37 cellular contexts compared by ENCODE assay signal in genomic region chrX:82528525-82528924, GRCh38.
"Had no signal": no experiment of that assay in that cellular context is flagged by ENCODE, and none has a peak within 500 bp of the region (broad histone marks: within the 10 kb centered on the region; RNA-seq: fewer than 3 reads in every experiment).

No MANE protein-coding gene starts in this region.

- H3K4me1 ChIP-seq: ascending aorta had no signal

- H3K4me1 Mint-ChIP-seq: activated B cell treated with CpG ODN at 0.5 μM for 24 hours; activated CD4-positive, alpha-beta T cell treated with anti-CD3 and anti-CD28 coated beads, Interleukin-2, amount 10 ng/mL, durations not matched to agents 24 days and 14 days; activated naive CD4-positive, alpha-beta T cell treated with anti-CD3 and anti-CD28 coated beads, Interleukin-2, amount 10 ng/mL, durations not matched to agents 7 days and 5 days; activated naive CD4-positive, alpha-beta T cell treated with anti-CD3 and anti-CD28 coated beads, Interleukin-2, amount 50 U/mL, for 24 hours; activated naive CD8-positive, alpha-beta T cell treated with anti-CD3 and anti-CD28 coated beads, Interleukin-2, amount 10 ng/mL, durations not matched to agents 7 days and 5 days; activated naive CD8-positive, alpha-beta T cell treated with anti-CD3 and anti-CD28 coated beads, Interleukin-2, amount 50 U/mL, for 24 hours; central memory CD8-positive, alpha-beta T cell had no signal

- H3K27ac Mint-ChIP-seq: activated B cell treated with CpG ODN at 0.5 μM for 24 hours; activated CD4-positive, alpha-beta memory T cell treated with anti-CD3 and anti-CD28 coated beads for 36 hours; activated CD4-positive, alpha-beta T cell treated with anti-CD3 and anti-CD28 coated beads, Interleukin-2, amount 10 ng/mL, durations not matched to agents 24 days and 14 days; activated CD8-positive, alpha-beta T cell treated with anti-CD3 and anti-CD28 coated beads for 36 hours; activated naive CD4-positive, alpha-beta T cell treated with anti-CD3 and anti-CD28 coated beads, Interleukin-2, amount 10 ng/mL, durations not matched to agents 7 days and 5 days; activated naive CD4-positive, alpha-beta T cell treated with anti-CD3 and anti-CD28 coated beads, Interleukin-2, amount 50 U/mL, for 24 hours; activated naive CD8-positive, alpha-beta T cell; activated naive CD8-positive, alpha-beta T cell treated with anti-CD3 and anti-CD28 coated beads, Interleukin-2, amount 10 ng/mL, durations not matched to agents 7 days and 5 days; activated naive CD8-positive, alpha-beta T cell treated with anti-CD3 and anti-CD28 coated beads, Interleukin-2, amount 50 U/mL, for 24 hours; activated T-helper 2 cell treated with anti-CD3 and anti-CD28 coated beads, Interferon-gamma antibody, Interleukin-2, Interleukin-4, amounts not matched to agents 10 μg/mL and 5 μg/mL and 100 μg/mL, durations not matched to agents 14 hours and 24 hours and 36 hours; brain; T-helper 1 cell treated with Interleukin-12 subunit alpha and Interleukin-12 subunit beta and Interleukin-4 antibody, amounts not matched to agents 30 μg/mL and 1 μg/mL, for 36 hours; T-helper 2 cell treated with Interferon-gamma antibody and Interleukin-4, amounts not matched to agents 5 μg/mL and 100 μg/mL, for 36 hours had no signal

- FAIRE-seq: bronchial epithelial cell, TTC549 had no signal

- H3K36me3 Mint-ChIP-seq: activated CD4-positive, alpha-beta memory T cell treated with anti-CD3 and anti-CD28 coated beads for 36 hours; activated naive CD4-positive, alpha-beta T cell treated with anti-CD3 and anti-CD28 coated beads, Interleukin-2, amount 10 ng/mL, durations not matched to agents 7 days and 5 days; activated naive CD4-positive, alpha-beta T cell treated with anti-CD3 and anti-CD28 coated beads, Interleukin-2, amount 50 U/mL, for 24 hours; activated naive CD8-positive, alpha-beta T cell; activated naive CD8-positive, alpha-beta T cell treated with anti-CD3 and anti-CD28 coated beads, Interleukin-2, amount 10 ng/mL, durations not matched to agents 7 days and 5 days; brain had no signal

- H3K27ac ChIP-seq: ascending aorta, cardiac muscle cell, VCaP had no signal

- H3K9me3 Mint-ChIP-seq: activated CD4-positive, alpha-beta memory T cell treated with anti-CD3 and anti-CD28 coated beads for 36 hours; activated CD4-positive, alpha-beta T cell treated with anti-CD3 and anti-CD28 coated beads, Interleukin-2, amount 10 ng/mL, durations not matched to agents 24 days and 14 days; activated CD8-positive, alpha-beta T cell treated with anti-CD3 and anti-CD28 coated beads for 36 hours; activated naive CD4-positive, alpha-beta T cell treated with anti-CD3 and anti-CD28 coated beads, Interleukin-2, amount 10 ng/mL, durations not matched to agents 7 days and 5 days; activated naive CD4-positive, alpha-beta T cell treated with anti-CD3 and anti-CD28 coated beads, Interleukin-2, amount 50 U/mL, for 24 hours; activated naive CD8-positive, alpha-beta T cell treated with anti-CD3 and anti-CD28 coated beads, Interleukin-2, amount 10 ng/mL, durations not matched to agents 7 days and 5 days; activated naive CD8-positive, alpha-beta T cell treated with anti-CD3 and anti-CD28 coated beads, Interleukin-2, amount 50 U/mL, for 24 hours; central memory CD8-positive, alpha-beta T cell; T-helper 1 cell treated with Interleukin-12 subunit alpha and Interleukin-12 subunit beta and Interleukin-4 antibody, amounts not matched to agents 30 μg/mL and 1 μg/mL, for 36 hours; T-helper 2 cell treated with Interferon-gamma antibody and Interleukin-4, amounts not matched to agents 5 μg/mL and 100 μg/mL, for 36 hours had no signal

- H3K4me3 ChIP-seq: ascending aorta, cardiac muscle cell had no signal

- ATAC-seq: activated CD8-positive, alpha-beta T cell treated with anti-CD3 and anti-CD28 coated beads for 36 hours; activated naive CD8-positive, alpha-beta T cell treated with anti-CD3 and anti-CD28 coated beads, Interleukin-2, amount 50 U/mL, for 24 hours had no signal

- H3K9me3 ChIP-seq: ascending aorta had no signal

- DNase-seq: activated B cell treated with CpG ODN at 0.5 μM for 24 hours; activated CD4-positive, alpha-beta memory T cell treated with anti-CD3 and anti-CD28 coated beads for 36 hours; activated CD4-positive, alpha-beta T cell treated with anti-CD3 and anti-CD28 coated beads for 4 hours; activated CD4-positive, alpha-beta T cell treated with anti-CD3 and anti-CD28 coated beads, Interleukin-2, amount 10 ng/mL, durations not matched to agents 24 days and 14 days; activated CD4-positive, alpha-beta T cell treated with anti-CD3 and anti-CD28 coated beads, Interleukin-2, amount 50 U/mL, for 1 hour; activated CD4-positive, alpha-beta T cell treated with anti-CD3 and anti-CD28 coated beads, Interleukin-2, amount 50 U/mL, for 4 hours; activated CD4-positive, CD25-positive, alpha-beta regulatory T cell treated with anti-CD3 and anti-CD28 coated beads, Interleukin-2, amount 50 U/mL, for 72 hours; activated CD8-positive, alpha-beta memory T cell treated with anti-CD3 and anti-CD28 coated beads, Interleukin-2, amount 50 U/mL, for 4 hours; activated CD8-positive, alpha-beta T cell treated with anti-CD3 and anti-CD28 coated beads for 36 hours; activated effector memory CD4-positive, alpha-beta T cell treated with Interleukin-2 at 50 U/mL for 16 hours; activated gamma-delta T cell; activated naive CD4-positive, alpha-beta T cell treated with anti-CD3 and anti-CD28 coated beads, Interleukin-2, amount 10 ng/mL, durations not matched to agents 7 days and 5 days; activated naive CD4-positive, alpha-beta T cell treated with Interleukin-2 at 50 U/mL for 16 hours; activated naive CD8-positive, alpha-beta T cell treated with anti-CD3 and anti-CD28 coated beads, Interleukin-2, amount 10 ng/mL, durations not matched to agents 7 days and 5 days; activated naive CD8-positive, alpha-beta T cell treated with anti-CD3 and anti-CD28 coated beads, Interleukin-2, amount 50 U/mL, for 24 hours; activated T-cell treated with anti-CD3 and anti-CD28 coated beads for 4 hours; activated T-cell treated with anti-CD3 and anti-CD28 coated beads, Interleukin-2, amount 50 U/mL, for 1 hour; activated T-cell treated with anti-CD3 and anti-CD28 coated beads, Interleukin-2, amount 50 U/mL, for 48 hours; amygdala; anterior cingulate cortex; caudate nucleus; cerebellar nuclear complex; T-helper 1 cell; T-helper 2 cell; T-helper 9 cell had no signal

- H3K36me3 ChIP-seq: ascending aorta, cardiac muscle cell had no signal

- H3K27me3 ChIP-seq: ascending aorta, cardiac muscle cell had no signal

- H3K27me3 Mint-ChIP-seq: activated B cell treated with CpG ODN at 0.5 μM for 24 hours; activated CD4-positive, alpha-beta memory T cell treated with anti-CD3 and anti-CD28 coated beads for 36 hours; activated CD4-positive, alpha-beta T cell treated with anti-CD3 and anti-CD28 coated beads, Interleukin-2, amount 10 ng/mL, durations not matched to agents 24 days and 14 days; activated CD8-positive, alpha-beta T cell treated with anti-CD3 and anti-CD28 coated beads for 36 hours; activated naive CD4-positive, alpha-beta T cell treated with anti-CD3 and anti-CD28 coated beads, Interleukin-2, amount 10 ng/mL, durations not matched to agents 7 days and 5 days; activated naive CD4-positive, alpha-beta T cell treated with anti-CD3 and anti-CD28 coated beads, Interleukin-2, amount 50 U/mL, for 24 hours; activated naive CD8-positive, alpha-beta T cell; activated naive CD8-positive, alpha-beta T cell treated with anti-CD3 and anti-CD28 coated beads, Interleukin-2, amount 10 ng/mL, durations not matched to agents 7 days and 5 days; activated naive CD8-positive, alpha-beta T cell treated with anti-CD3 and anti-CD28 coated beads, Interleukin-2, amount 50 U/mL, for 24 hours; brain; central memory CD8-positive, alpha-beta T cell had no signal

- H3K4me3 Mint-ChIP-seq: activated B cell treated with CpG ODN at 0.5 μM for 24 hours; activated CD4-positive, alpha-beta memory T cell treated with anti-CD3 and anti-CD28 coated beads for 36 hours; activated CD4-positive, alpha-beta T cell treated with anti-CD3 and anti-CD28 coated beads, Interleukin-2, amount 10 ng/mL, durations not matched to agents 24 days and 14 days; activated CD8-positive, alpha-beta T cell treated with anti-CD3 and anti-CD28 coated beads for 36 hours; activated naive CD4-positive, alpha-beta T cell treated with anti-CD3 and anti-CD28 coated beads, Interleukin-2, amount 10 ng/mL, durations not matched to agents 7 days and 5 days; activated naive CD4-positive, alpha-beta T cell treated with anti-CD3 and anti-CD28 coated beads, Interleukin-2, amount 50 U/mL, for 24 hours; activated naive CD8-positive, alpha-beta T cell; activated naive CD8-positive, alpha-beta T cell treated with anti-CD3 and anti-CD28 coated beads, Interleukin-2, amount 10 ng/mL, durations not matched to agents 7 days and 5 days; activated naive CD8-positive, alpha-beta T cell treated with anti-CD3 and anti-CD28 coated beads, Interleukin-2, amount 50 U/mL, for 24 hours; brain; central memory CD8-positive, alpha-beta T cell; T-helper 1 cell treated with Interleukin-12 subunit alpha and Interleukin-12 subunit beta and Interleukin-4 antibody, amounts not matched to agents 30 μg/mL and 1 μg/mL, for 36 hours; T-helper 2 cell treated with Interferon-gamma antibody and Interleukin-4, amounts not matched to agents 5 μg/mL and 100 μg/mL, for 36 hours had no signal
